31 cellular contexts compared by ENCODE assay signal in the genomic region with DNA sequence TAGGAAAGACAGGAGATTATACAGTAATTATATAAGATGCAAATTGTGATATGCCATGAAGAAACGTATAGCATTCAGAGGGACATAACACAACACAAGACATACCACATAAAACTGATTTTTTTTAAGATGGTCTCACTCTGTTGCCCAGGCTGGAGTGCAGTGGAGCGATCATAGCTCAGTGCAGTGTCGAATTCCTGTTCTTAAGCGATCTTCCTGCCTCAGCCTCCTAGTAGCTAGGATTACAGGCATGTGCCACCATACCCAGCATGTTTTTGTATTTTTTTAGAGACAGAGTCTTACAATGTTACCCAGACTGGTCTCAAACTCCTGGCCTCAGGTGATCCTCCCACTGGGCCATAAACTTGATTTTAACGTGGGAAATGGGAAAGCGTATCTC. TPM values are rescaled to one million over a fixed set of nuclear protein-coding genes. Genes with fewer than 3 reads are reported as not detected.
"Had no signal": no experiment of that assay in that cellular context is flagged by ENCODE, and none has a peak within 500 bp of the region (broad histone marks: within the 10 kb centered on the region; RNA-seq: fewer than 3 reads in every experiment).

No MANE protein-coding gene starts in this region.

- ATAC-seq: activated CD8-positive, alpha-beta T cell treated with anti-CD3 and anti-CD28 coated beads for 36 hours; Panc1 had no signal

- H3K27ac ChIP-seq: ascending aorta, cardiac muscle cell, SJCRH30, SK-N-MC, WERI-Rb-1 had no signal

- H3K4me1 ChIP-seq: SJCRH30 had no signal

- H3K36me3 ChIP-seq: cardiac muscle cell, SJCRH30, WERI-Rb-1 had no signal

- H3K9me3 ChIP-seq: ascending aorta, MG63, SJCRH30 had no signal

- DNase-seq: activated CD4-positive, alpha-beta T cell treated with anti-CD3 and anti-CD28 coated beads for 1 hour; activated CD4-positive, alpha-beta T cell treated with anti-CD3 and anti-CD28 coated beads for 48 hours; activated CD4-positive, alpha-beta T cell treated with anti-CD3 and anti-CD28 coated beads, Interleukin-2, amount 50 U/mL, for 4 hours; activated CD4-positive, CD25-positive, alpha-beta regulatory T cell; activated CD8-positive, alpha-beta T cell treated with anti-CD3 and anti-CD28 coated beads for 36 hours; activated gamma-delta T cell; activated naive CD4-positive, alpha-beta T cell treated with Interleukin-2 at 50 U/mL for 16 hours; activated naive CD8-positive, alpha-beta T cell treated with anti-CD3 and anti-CD28 coated beads, Interleukin-2, amount 10 ng/mL, durations not matched to agents 7 days and 5 days; activated T-cell treated with anti-CD3 and anti-CD28 coated beads, Interleukin-2, amount 50 U/mL, for 24 hours; amygdala; Karpas-422; KBM-7; MG63; NCI-H1048; NCI-H1105 treated with DMSO at 0.1 percent for 48 hours; NCI-H1436 treated with DMSO at 0.1 percent for 48 hours; NCI-H1694 treated with DMSO at 0.1 percent for 48 hours; NCI-H2029; NCI-H2227 treated with DMSO at 0.1 percent for 48 hours; NCI-H446; NCI-H510A treated with DMSO at 0.1 percent for 48 hours; NCI-H69; SHP77; SJCRH30; T1000; WERI-Rb-1 had no signal

- H3K27me3 ChIP-seq: ascending aorta, cardiac muscle cell, MG63, SJCRH30 had no signal

- H3K4me3 ChIP-seq: ascending aorta, cardiac muscle cell, MG63, SJCRH30, SK-N-MC had no signal

RNA-seq across cellular contexts. Expression of a gene that starts 2.6 kb away (rescaled TPM):
- total RNA-seq: ascending aorta had no signal

RNA-seq across cellular contexts. Expression of a gene that starts 2.6 kb away (rescaled TPM):
- total RNA-seq: ascending aorta had no signal

RNA-seq across cellular contexts. Expression of a gene that starts 10.7 kb away (rescaled TPM):
- total RNA-seq: activated T-helper 2 cell treated with anti-CD3 and anti-CD28 coated beads, Interferon-gamma antibody, Interleukin-2, Interleukin-4, amounts not matched to agents 10 μg/mL and 5 μg/mL and 100 μg/mL, durations not matched to agents 14 hours and 24 hours and 36 hours had no signal
